In the genomic region with DNA sequence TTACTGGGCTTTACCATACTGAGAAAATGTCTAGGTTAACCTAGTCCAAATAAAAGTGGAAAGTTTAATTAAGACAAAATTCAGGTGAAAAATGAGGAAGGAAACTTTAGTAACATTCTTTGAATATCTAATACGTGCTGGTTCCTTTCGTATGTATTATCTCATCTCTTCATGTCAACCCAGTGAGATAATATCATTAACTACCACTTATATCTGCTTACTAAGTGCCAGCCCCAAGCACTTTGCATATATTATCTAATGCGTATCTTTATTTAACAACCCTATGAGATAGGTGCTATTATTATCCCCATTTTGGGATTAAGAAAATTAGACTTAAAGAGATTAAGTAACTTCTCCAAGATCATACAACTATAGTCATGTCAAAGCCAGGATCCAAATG, we compare ENCODE assay signal across 29 cellular contexts. TPM values are rescaled to one million over a fixed set of nuclear protein-coding genes. Genes with fewer than 3 reads are reported as not detected.
"Had no signal": no experiment of that assay in that cellular context is flagged by ENCODE, and none has a peak within 500 bp of the region (broad histone marks: within the 10 kb centered on the region; RNA-seq: fewer than 3 reads in every experiment).

No MANE protein-coding gene starts in this region.

- H3K27me3 ChIP-seq: body of pancreas, brain microvascular endothelial cell, breast epithelium had no signal

- H3K4me3 ChIP-seq: body of pancreas, breast epithelium had no signal

- DNase-seq: activated B cell treated with CpG ODN at 0.5 μM for 24 hours; activated CD4-positive, alpha-beta memory T cell treated with anti-CD3 and anti-CD28 coated beads for 36 hours; activated CD4-positive, alpha-beta T cell treated with anti-CD3 and anti-CD28 coated beads for 4 hours; activated CD4-positive, alpha-beta T cell treated with anti-CD3 and anti-CD28 coated beads, Interleukin-2, amount 10 ng/mL, durations not matched to agents 24 days and 14 days; activated CD4-positive, alpha-beta T cell treated with anti-CD3 and anti-CD28 coated beads, Interleukin-2, amount 50 U/mL, for 1 hour; activated CD4-positive, alpha-beta T cell treated with anti-CD3 and anti-CD28 coated beads, Interleukin-2, amount 50 U/mL, for 4 hours; activated CD4-positive, CD25-positive, alpha-beta regulatory T cell treated with anti-CD3 and anti-CD28 coated beads, Interleukin-2, amount 50 U/mL, for 72 hours; activated CD8-positive, alpha-beta memory T cell treated with anti-CD3 and anti-CD28 coated beads, Interleukin-2, amount 50 U/mL, for 4 hours; activated CD8-positive, alpha-beta T cell treated with anti-CD3 and anti-CD28 coated beads for 36 hours; activated effector memory CD4-positive, alpha-beta T cell treated with Interleukin-2 at 50 U/mL for 16 hours; activated gamma-delta T cell; activated naive CD4-positive, alpha-beta T cell treated with anti-CD3 and anti-CD28 coated beads, Interleukin-2, amount 10 ng/mL, durations not matched to agents 7 days and 5 days; activated naive CD4-positive, alpha-beta T cell treated with Interleukin-2 at 50 U/mL for 16 hours; activated naive CD8-positive, alpha-beta T cell treated with anti-CD3 and anti-CD28 coated beads, Interleukin-2, amount 10 ng/mL, durations not matched to agents 7 days and 5 days; activated naive CD8-positive, alpha-beta T cell treated with anti-CD3 and anti-CD28 coated beads, Interleukin-2, amount 50 U/mL, for 24 hours; activated T-cell treated with anti-CD3 and anti-CD28 coated beads, Interleukin-2, amount 50 U/mL, for 24 hours; activated T-cell treated with anti-CD3 and anti-CD28 coated beads, Interleukin-2, amount 50 U/mL, for 48 hours; amniotic stem cell; aorta; body of pancreas; brain microvascular endothelial cell; central memory CD4-positive, alpha-beta T cell; T-helper 1 cell; T-helper 2 cell; T-helper 9 cell had no signal

- H3K4me1 ChIP-seq: body of pancreas, breast epithelium had no signal

- H3K27ac ChIP-seq: body of pancreas, brain microvascular endothelial cell, breast epithelium, VCaP had no signal

- H3K36me3 ChIP-seq: brain microvascular endothelial cell, breast epithelium had no signal

- H3K9me3 ChIP-seq: body of pancreas, breast epithelium had no signal

RNA-seq across cellular contexts. Expression of a gene that starts 12.5 kb away (rescaled TPM):
- total RNA-seq: activated CD4-positive, alpha-beta memory T cell treated with anti-CD3 and anti-CD28 coated beads for 36 hours; activated CD4-positive, alpha-beta T cell treated with anti-CD3 and anti-CD28 coated beads, Interleukin-2, amount 10 ng/mL, durations not matched to agents 24 days and 14 days; activated CD8-positive, alpha-beta memory T cell treated with anti-CD3 and anti-CD28 coated beads for 36 hours; activated CD8-positive, alpha-beta T cell treated with anti-CD3 and anti-CD28 coated beads for 36 hours; activated T-helper 2 cell treated with anti-CD3 and anti-CD28 coated beads, Interferon-gamma antibody, Interleukin-2, Interleukin-4, amounts not matched to agents 10 μg/mL and 5 μg/mL and 100 μg/mL, durations not matched to agents 14 hours and 24 hours and 36 hours had no signal

RNA-seq across cellular contexts. Expression of a gene that starts 53.2 kb away (rescaled TPM):
- total RNA-seq: activated B cell treated with CpG ODN at 0.5 μM for 24 hours; activated CD4-positive, alpha-beta memory T cell treated with anti-CD3 and anti-CD28 coated beads for 36 hours; activated CD4-positive, alpha-beta T cell treated with anti-CD3 and anti-CD28 coated beads, Interleukin-2, amount 10 ng/mL, durations not matched to agents 24 days and 14 days; activated CD8-positive, alpha-beta memory T cell treated with anti-CD3 and anti-CD28 coated beads for 36 hours; activated CD8-positive, alpha-beta T cell treated with anti-CD3 and anti-CD28 coated beads for 36 hours; activated naive CD8-positive, alpha-beta T cell treated with anti-CD3 and anti-CD28 coated beads, Interleukin-2, amount 10 ng/mL, durations not matched to agents 7 days and 5 days; activated T-helper 2 cell treated with anti-CD3 and anti-CD28 coated beads, Interferon-gamma antibody, Interleukin-2, Interleukin-4, amounts not matched to agents 10 μg/mL and 5 μg/mL and 100 μg/mL, durations not matched to agents 14 hours and 24 hours and 36 hours had no signal
